Comparison of ENCODE assay signal across 15 cellular contexts in genomic region chr10:76576276-76576962, GRCh38.
DNase-seq lines count a peak whose midpoint lies in the region; ATAC-seq, FAIRE-seq and TF ChIP-seq lines count a peak whose summit lies in the region.
"Had no signal": no experiment of that assay in that cellular context is flagged by ENCODE, and none has a peak within 500 bp of the region (broad histone marks: within the 10 kb centered on the region; RNA-seq: fewer than 3 reads in every experiment).

No MANE protein-coding gene starts in this region.

- H3K27me3 Mint-ChIP-seq in astrocyte (ENCODE audit: low read depth, unreplicated experiment) (no peaks in the 10 kb centered on the region), Calu3 (ENCODE audit: unreplicated experiment) (no peaks in the 10 kb centered on the region)
- no peaks in the 10 kb centered on the region for H3K27me3 Mint-ChIP-seq in activated CD4-positive, alpha-beta T cell treated with anti-CD3 and anti-CD28 coated beads, Interleukin-2, amount 10 ng/mL, durations not matched to agents 24 days and 14 days
- H3K27me3 Mint-ChIP-seq: dendritic cell treated with granulocyte-macrophage colony-stimulating factor and Interleukin-4, amounts not matched to agents 40 ng/mL and 50 ng/mL, for 4 days had no signal

- H3K79me2 ChIP-seq in astrocyte (ENCODE audit: insufficient read depth, low read length) = no peaks in the 10 kb centered on the region

- no peak overlapping the region for H2AFZ ChIP-seq in astrocyte (ENCODE audit: low read depth, low read length)

- H3K36me3 Mint-ChIP-seq in astrocyte (ENCODE audit: low read depth, unreplicated experiment) (no peaks in the 10 kb centered on the region), Calu3 (ENCODE audit: insufficient read depth, unreplicated experiment) (no peaks in the 10 kb centered on the region)
- no peaks in the 10 kb centered on the region for H3K36me3 Mint-ChIP-seq in activated CD4-positive, alpha-beta T cell treated with anti-CD3 and anti-CD28 coated beads, Interleukin-2, amount 10 ng/mL, durations not matched to agents 24 days and 14 days (ENCODE audit: low read depth)
- H3K36me3 Mint-ChIP-seq: immature natural killer cell had no signal

- CTCF ChIA-PET in Calu3 (lab: Charles Lee) = no interaction called here

- WGBS in gastroesophageal sphincter (ENCODE audit: low coverage in 1 of 2), 2 donors = 31 to 66% methylated on average over 3 to 4 of the region's 4 CpGs
- 66 to 71% methylated on average over 4 of the region's 4 CpGs for WGBS in sigmoid colon, 2 donors

- peak; percentile 91 for FAIRE-seq in astrocyte (lab: Jason Lieb, UNC)

- H3K4me3 ChIP-seq in astrocyte (ENCODE audit: insufficient read depth, low read depth, low read length) = no peak overlapping the region
- H3K4me3 ChIP-seq in gastroesophageal sphincter = no peak overlapping the region
- H3K4me3 ChIP-seq in sigmoid colon = no peak overlapping the region

- H3K4me1 ChIP-seq in astrocyte (ENCODE audit: insufficient read depth, low read length) = no peaks in the 10 kb centered on the region
- H3K4me1 ChIP-seq in gastroesophageal sphincter = peaks cover 0 to 5% (median under 1%) of the 10 kb centered on the region in 3 donors
- H3K4me1 ChIP-seq in sigmoid colon = peaks cover 0 to 16% (median 13%) of the 10 kb centered on the region in 4 donors

- TF ChIP-seq POLR2A in gastroesophageal sphincter (IDR thresholded peaks at IDR 0.05) = no peak
- no peak for TF ChIP-seq POLR2A in sigmoid colon (IDR thresholded peaks at IDR 0.05)

- no peaks in the 10 kb centered on the region for H3K36me3 ChIP-seq in astrocyte (ENCODE audit: insufficient read depth, low read length)
- no peaks in the 10 kb centered on the region for H3K36me3 ChIP-seq in gastroesophageal sphincter
- no peaks in the 10 kb centered on the region for H3K36me3 ChIP-seq in sigmoid colon

- H3K27me3 ChIP-seq in astrocyte (ENCODE audit: insufficient read depth, low read length) = no peaks in the 10 kb centered on the region
- no peaks in the 10 kb centered on the region for H3K27me3 ChIP-seq in gastroesophageal sphincter
- H3K27me3 ChIP-seq in sigmoid colon = no peaks in the 10 kb centered on the region

- no peak overlapping the region for H3K9ac ChIP-seq in astrocyte (ENCODE audit: low read length)

- H3K27ac ChIP-seq in astrocyte (ENCODE audit: low read depth, low read length) (no peak overlapping the region), gastroesophageal sphincter (peak overlapping the region in 1 of 4 donors; percentile 42), sigmoid colon (peak overlapping the region in 3 of 4 donors; percentile 35 to 51 (median 40))

- TF ChIP-seq EP300 in gastroesophageal sphincter (IDR thresholded peaks at IDR 0.05) = no peak
- no peak for TF ChIP-seq EP300 in sigmoid colon (IDR thresholded peaks at IDR 0.05)

- no peak overlapping the region for H3K4me3 Mint-ChIP-seq in astrocyte (ENCODE audit: unreplicated experiment)
- H3K4me3 Mint-ChIP-seq in Calu3 (ENCODE audit: low read depth, unreplicated experiment) = no peak overlapping the region
- no peak overlapping the region for H3K4me3 Mint-ChIP-seq in activated CD4-positive, alpha-beta T cell treated with anti-CD3 and anti-CD28 coated beads, Interleukin-2, amount 10 ng/mL, durations not matched to agents 24 days and 14 days
- H3K4me3 Mint-ChIP-seq: activated T-cell treated with anti-CD3 and anti-CD28 coated beads, Interleukin-2, amount 50 U/mL, for 72 hours; CD14-positive monocyte; dendritic cell treated with granulocyte-macrophage colony-stimulating factor and Interleukin-4, amounts not matched to agents 40 ng/mL and 50 ng/mL, for 4 days; immature natural killer cell; mesothelial cell of epicardium had no signal

- intact Hi-C loops in sigmoid colon (cut with DNase I) = no loop called here
- intact Hi-C loops in Calu3 (cut with micrococcal nuclease; ENCODE audit: unreplicated experiment) = no loop called here
- intact Hi-C loops in activated CD4-positive, alpha-beta T cell treated with anti-CD3 and anti-CD28 coated beads, Interleukin-2, amount 10 ng/mL, durations not matched to agents 24 days and 14 days (cut with micrococcal nuclease) = no loop called here

- no peak for TF ChIP-seq CTCF in astrocyte (IDR thresholded peaks at IDR 0.05; ENCODE audit: insufficient read depth, low read depth, low read length)
- TF ChIP-seq CTCF in gastroesophageal sphincter (IDR thresholded peaks at IDR 0.05) = no peak
- TF ChIP-seq CTCF in sigmoid colon (IDR thresholded peaks at IDR 0.05) = no peak
- TF ChIP-seq CTCF in Calu3 (IDR thresholded peaks at IDR 0.05; ENCODE audit: unreplicated experiment) = no peak

- H3K27ac Mint-ChIP-seq in astrocyte (ENCODE audit: unreplicated experiment) = no peak overlapping the region
- no peak overlapping the region for H3K27ac Mint-ChIP-seq in Calu3 (ENCODE audit: unreplicated experiment)
- H3K27ac Mint-ChIP-seq in activated CD4-positive, alpha-beta T cell treated with anti-CD3 and anti-CD28 coated beads, Interleukin-2, amount 10 ng/mL, durations not matched to agents 24 days and 14 days = no peak overlapping the region
- H3K27ac Mint-ChIP-seq: activated T-cell treated with anti-CD3 and anti-CD28 coated beads, Interleukin-2, amount 50 U/mL, for 72 hours; CD14-positive monocyte; dendritic cell treated with granulocyte-macrophage colony-stimulating factor and Interleukin-4, amounts not matched to agents 40 ng/mL and 50 ng/mL, for 4 days; immature natural killer cell; mesothelial cell of epicardium had no signal

- peak; percentile 58 for ATAC-seq in gastroesophageal sphincter
- ATAC-seq: activated T-cell treated with anti-CD3 and anti-CD28 coated beads, Interleukin-2, amount 50 U/mL, for 72 hours; esophagus mucosa had no signal

- no peaks in the 10 kb centered on the region for H4K20me1 ChIP-seq in astrocyte (ENCODE audit: insufficient read depth, low read length)

- H3K9me3 ChIP-seq in astrocyte (ENCODE audit: insufficient read depth, low read depth, low read length) (no peaks in the 10 kb centered on the region), gastroesophageal sphincter (peaks cover 0 to 5% (median 0%) of the 10 kb centered on the region in 3 donors), sigmoid colon (no peaks in the 10 kb centered on the region)

- peaks cover 12% of the 10 kb centered on the region for H3K4me1 Mint-ChIP-seq in astrocyte (ENCODE audit: low read depth, unreplicated experiment)
- no peaks in the 10 kb centered on the region for H3K4me1 Mint-ChIP-seq in Calu3 (ENCODE audit: low read depth, unreplicated experiment)
- no peaks in the 10 kb centered on the region for H3K4me1 Mint-ChIP-seq in activated CD4-positive, alpha-beta T cell treated with anti-CD3 and anti-CD28 coated beads, Interleukin-2, amount 10 ng/mL, durations not matched to agents 24 days and 14 days
- H3K4me1 Mint-ChIP-seq: CD14-positive monocyte, immature natural killer cell had no signal

- no peak overlapping the region for H3K4me2 ChIP-seq in astrocyte (ENCODE audit: low read length)

- no peaks in the 10 kb centered on the region for H3K9me3 Mint-ChIP-seq in astrocyte (ENCODE audit: unreplicated experiment)
- peaks cover 17% of the 10 kb centered on the region for H3K9me3 Mint-ChIP-seq in Calu3 (ENCODE audit: low read depth, unreplicated experiment)
- H3K9me3 Mint-ChIP-seq in activated CD4-positive, alpha-beta T cell treated with anti-CD3 and anti-CD28 coated beads, Interleukin-2, amount 10 ng/mL, durations not matched to agents 24 days and 14 days = no peaks in the 10 kb centered on the region

- no TSS peak for BruUV-seq in Calu3 (replicated peaks; lab: Mats Ljungman, UMichigan)

- DNase-seq in GM03348 (ENCODE audit: low spot score) (peak; percentile 77), astrocyte (ENCODE audit: low read depth) (peak; percentile 83), sigmoid colon (no peak), Calu3 (no peak), occipital lobe (lab: John Stamatoyannopoulos, UW) (no peak)
- DNase-seq in activated naive CD4-positive, alpha-beta T cell treated with Interleukin-2 at 50 U/mL for 16 hours = no peak
- DNase-seq in activated CD4-positive, alpha-beta T cell treated with anti-CD3 and anti-CD28 coated beads, Interleukin-2, amount 10 ng/mL, durations not matched to agents 24 days and 14 days = no peak
- DNase-seq: activated T-cell treated with anti-CD3 and anti-CD28 coated beads, Interleukin-2, amount 50 U/mL, for 72 hours; immature natural killer cell; NCI-H2029 had no signal

Comparison
In these comparisons a context has a peak if more than half of its experiments do, and no peak if none do; other contexts are left out.
1. DNase-seq: peak in GM03348 (single experiment) and astrocyte (single experiment); none in sigmoid colon (single experiment), Calu3 (single experiment), activated naive CD4-positive, alpha-beta T cell treated with Interleukin-2 at 50 U/mL for 16 hours (single experiment), occipital lobe (single experiment) and activated CD4-positive, alpha-beta T cell treated with anti-CD3 and anti-CD28 coated beads, Interleukin-2, amount 10 ng/mL, durations not matched to agents 24 days and 14 days (single experiment).